In genomic region chr5:93583525-93583798, GRCh38 we compare ENCODE assay signal across 8 cellular contexts. TPM values are rescaled to one million over a fixed set of nuclear protein-coding genes. Genes with fewer than 3 reads are reported as not detected.
DNase-seq lines count a peak whose midpoint lies in the region; ATAC-seq lines count a peak whose summit lies in the region.

No MANE protein-coding gene starts in this region.

- peaks cover 0 to 8% (median 0%) of the 10 kb centered on the region in 6 donors for H3K9me3 Mint-ChIP-seq in immature natural killer cell

- peaks cover 0 to 4% (median 0%) of the 10 kb centered on the region in 3 donors for H3K36me3 Mint-ChIP-seq in immature natural killer cell

- peak overlapping the region; percentile 14 to 57 (median 45) for H3K4me3 ChIP-seq in skin epidermis

- peak overlapping the region in 6 of 21 experiments; percentile 3 to 73 (median 40) for H3K27ac ChIP-seq in skin epidermis

- peaks cover 20 to 36% (median 29%) of the 10 kb centered on the region in 3 donors for H3K27me3 Mint-ChIP-seq in immature natural killer cell (ENCODE audit: low read depth in 3 of 3)

- ATAC-seq in GM21529 (IDR thresholded peaks at IDR 0.05; ENCODE audit: unreplicated experiment) = no peak
- ATAC-seq in HG03025 (IDR thresholded peaks at IDR 0.05; ENCODE audit: low FRiP score, unreplicated experiment) = no peak

- peaks cover 38 to 40% of the 10 kb centered on the region in 2 donors for H3K4me1 Mint-ChIP-seq in immature natural killer cell

- DNase-seq in NCI-H2029 treated with DMSO at 0.1 percent for 48 hours (lab: John Stamatoyannopoulos, UW) = peak; percentile 47
- DNase-seq in NCI-H2029 (lab: John Stamatoyannopoulos, UW) = no peak
- DNase-seq in RKO (ENCODE audit: low spot score) = peak; percentile 34
- DNase-seq in fibroblast of peridontal ligament (ENCODE audit: extremely low read depth) = peak; percentile 42
- DNase-seq in immature natural killer cell = no peak

- peak overlapping the region in 1 of 5 donors; percentile 61 for H3K4me3 Mint-ChIP-seq in immature natural killer cell

- no peak overlapping the region for H3K27ac Mint-ChIP-seq in immature natural killer cell

RNA-seq across cellular contexts. Expression of gene NR2F1, which starts 0.4 kb away (rescaled TPM):
- not detected for polyA plus RNA-seq in immature natural killer cell

RNA-seq across cellular contexts. Expression of gene NR2F1-AS1, which starts 2.4 kb away (rescaled TPM):
- polyA plus RNA-seq in immature natural killer cell = not detected

Comparison
In these comparisons a context has a peak if more than half of its experiments do, and no peak if none do; other contexts are left out.
1. DNase-seq: peak in NCI-H2029 treated with DMSO at 0.1 percent for 48 hours (single experiment), RKO (single experiment) and fibroblast of peridontal ligament (single experiment); none in NCI-H2029 (single experiment) and immature natural killer cell (0 of 3).